Comparison of ENCODE assay signal across 2 cellular contexts in the genomic region with DNA sequence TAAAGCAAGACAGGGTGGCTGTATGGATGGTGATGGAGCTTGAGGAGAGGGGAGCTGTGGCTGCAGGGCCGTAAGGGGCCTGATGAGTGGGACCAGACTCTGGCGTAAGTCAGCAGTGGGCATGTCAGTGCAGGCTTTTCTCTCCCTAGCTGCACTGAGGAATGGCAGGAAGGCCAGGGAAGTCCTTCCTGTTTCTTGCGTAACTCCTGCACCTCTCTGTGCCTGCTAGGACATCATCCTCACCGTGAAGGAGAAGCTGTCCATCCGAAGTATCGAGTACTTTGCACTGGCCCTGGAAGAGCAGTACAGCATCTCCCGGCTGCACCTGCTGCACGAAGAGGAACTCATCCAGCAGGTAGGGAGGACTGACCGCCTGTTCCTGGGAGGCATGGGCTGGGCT.
TF ChIP-seq lines count a peak whose summit lies in the region.

No MANE protein-coding gene starts in this region.

TF ChIP-seq in HepG2, 621 proteins besides CTCF, POLR2A, EP300 and RAD21:
- TF ChIP-seq ZNF263 (CRISPR knock-in tag; IDR thresholded peaks at IDR 0.05) (no peak), CEBPG (CRISPR knock-in tag; IDR thresholded peaks at IDR 0.05) (peak; percentile 60), CEBPB (IDR thresholded peaks at IDR 0.05; ENCODE audit: borderline replicate concordance, low read depth, low read length) (peak; percentile 74; the same call in 1 of the 2 replicates)

TF ChIP-seq in K562, 482 proteins besides CTCF, POLR2A, EP300 and RAD21:
- no peak for TF ChIP-seq VEZF1 (CRISPR knock-in tag; IDR thresholded peaks at IDR 0.05)
- no peak for TF ChIP-seq CEBPG (CRISPR knock-in tag; IDR thresholded peaks at IDR 0.05)
- TF ChIP-seq CEBPG (tag; conservative IDR thresholded peaks at IDR 0.05 in 1 of 2, IDR thresholded peaks at IDR 0.05 in 1 of 2): 0 out of 4 replicates have a peak, but pooled peaks have one; percentile 15 to 37
- peak; percentile 78 for TF ChIP-seq CEBPB (tag; IDR thresholded peaks at IDR 0.05)
- TF ChIP-seq PPARD (CRISPR knock-in tag; IDR thresholded peaks at IDR 0.05): no peak
